ENCODE assay signal across 12 cellular contexts in genomic region chr6:169960891-169961611, GRCh38.
DNase-seq lines count a peak whose midpoint lies in the region; ATAC-seq and TF ChIP-seq lines count a peak whose summit lies in the region.
"Had no signal": no experiment of that assay in that cellular context is flagged by ENCODE, and none has a peak within 500 bp of the region (broad histone marks: within the 10 kb centered on the region; RNA-seq: fewer than 3 reads in every experiment).

No MANE protein-coding gene starts in this region.

- no peak for ATAC-seq in CD4-positive, CD25-positive, alpha-beta regulatory T cell (ENCODE audit: low read depth in 2 of 2)
- ATAC-seq in GM21423 (IDR thresholded peaks at IDR 0.05; ENCODE audit: unreplicated experiment) (no peak), GM19397 (IDR thresholded peaks at IDR 0.05; ENCODE audit: unreplicated experiment) (no peak)

- H3F3A ChIP-seq in GM23248 (ENCODE audit: insufficient read depth), result no peaks in the 10 kb centered on the region

- H3K4me1 ChIP-seq in CD4-positive, CD25-positive, alpha-beta regulatory T cell (ENCODE audit: control insufficient read depth, insufficient read depth, low read length, poor library complexity, severe bottlenecking), result no peaks in the 10 kb centered on the region
- no peaks in the 10 kb centered on the region for H3K4me1 ChIP-seq in GM23248 (ENCODE audit: insufficient read depth)
- H3K4me1 ChIP-seq in colonic mucosa, result no peaks in the 10 kb centered on the region
- no peaks in the 10 kb centered on the region for H3K4me1 ChIP-seq in osteoblast (ENCODE audit: insufficient read depth, low read length)
- H3K4me1 ChIP-seq: psoas muscle had no signal

- no peak overlapping the region for H3K4me3 ChIP-seq in CD4-positive, CD25-positive, alpha-beta regulatory T cell (ENCODE audit: low read depth, low read length)
- H3K4me3 ChIP-seq in GM23248 (no peak overlapping the region), colonic mucosa (no peak overlapping the region), osteoblast (ENCODE audit: insufficient read depth, low read length) (no peak overlapping the region)
- H3K4me3 ChIP-seq: SK-N-MC had no signal

- H3K9me2 ChIP-seq in GM23248 (ENCODE audit: insufficient read depth), result no peaks in the 10 kb centered on the region

- H2AFZ ChIP-seq in GM23248 (no peak overlapping the region), osteoblast (ENCODE audit: low read length) (no peak overlapping the region)

- intact Hi-C loops in colonic mucosa (cut with DNase I), result no loop called here

- in situ Hi-C loops in GM23248 (cut with MboI), result no loop called here

- H3K27me3 Mint-ChIP-seq in CD4-positive, CD25-positive, alpha-beta regulatory T cell, result peaks cover 14% of the 10 kb centered on the region

- H3K36me3 ChIP-seq in CD4-positive, CD25-positive, alpha-beta regulatory T cell (ENCODE audit: control insufficient read depth, insufficient read depth, low read length), result no peaks in the 10 kb centered on the region
- no peaks in the 10 kb centered on the region for H3K36me3 ChIP-seq in GM23248 (ENCODE audit: low read depth)
- H3K36me3 ChIP-seq in colonic mucosa, result no peaks in the 10 kb centered on the region
- no peaks in the 10 kb centered on the region for H3K36me3 ChIP-seq in osteoblast (ENCODE audit: insufficient read depth, low read length)

- H3K4me1 Mint-ChIP-seq in CD4-positive, CD25-positive, alpha-beta regulatory T cell, result peaks cover 0 to 11% (median 1%) of the 10 kb centered on the region in 4 donors

- DNase-seq in CD4-positive, CD25-positive, alpha-beta regulatory T cell, result no peak
- DNase-seq in GM23248 (peak; percentile 12), colonic mucosa (peak; percentile 16), osteoblast (ENCODE audit: insufficient read length, low spot score, missing footprints) (peak; percentile 36), kidney glomerular epithelial cell (lab: John Stamatoyannopoulos, UW) (no peak)
- DNase-seq: activated CD4-positive, alpha-beta T cell treated with anti-CD3 and anti-CD28 coated beads, Interleukin-2, amount 50 U/mL, for 4 hours; DMS153; NCI-H1694 treated with DMSO at 0.1 percent for 48 hours; psoas muscle had no signal

- H3K4me2 ChIP-seq in GM23248 (ENCODE audit: unreplicated experiment) (no peak overlapping the region), osteoblast (ENCODE audit: insufficient read depth, low read length) (no peak overlapping the region)

- peak overlapping the region; percentile 41 to 60 (median 56) for H3K27ac Mint-ChIP-seq in CD4-positive, CD25-positive, alpha-beta regulatory T cell

- no peaks in the 10 kb centered on the region for H4K20me1 ChIP-seq in GM23248 (ENCODE audit: insufficient read depth)
- no peaks in the 10 kb centered on the region for H4K20me1 ChIP-seq in osteoblast (ENCODE audit: insufficient read depth, low read length)

- H3K79me2 ChIP-seq in GM23248 (ENCODE audit: insufficient read depth) (no peaks in the 10 kb centered on the region), osteoblast (ENCODE audit: insufficient read depth, low read length) (no peaks in the 10 kb centered on the region)

- H3K36me3 Mint-ChIP-seq in CD4-positive, CD25-positive, alpha-beta regulatory T cell, result no peaks in the 10 kb centered on the region

- no peak overlapping the region for H3K27ac ChIP-seq in CD4-positive, CD25-positive, alpha-beta regulatory T cell (ENCODE audit: insufficient read depth, low read length, poor library complexity, severe bottlenecking)
- H3K27ac ChIP-seq in GM23248 (no peak overlapping the region), colonic mucosa (no peak overlapping the region), osteoblast (ENCODE audit: low read depth, low read length) (no peak overlapping the region)
- H3K27ac ChIP-seq: SK-N-MC had no signal

- H3K9me3 ChIP-seq in CD4-positive, CD25-positive, alpha-beta regulatory T cell (ENCODE audit: control insufficient read depth in 2 of 2, low read length in 2 of 2), result no peaks in the 10 kb centered on the region
- no peaks in the 10 kb centered on the region for H3K9me3 ChIP-seq in GM23248 (ENCODE audit: low read depth)
- H3K9me3 ChIP-seq in colonic mucosa, result no peaks in the 10 kb centered on the region
- H3K9me3 ChIP-seq in osteoblast (ENCODE audit: low read depth, low read length), result no peaks in the 10 kb centered on the region
- H3K9me3 ChIP-seq: psoas muscle had no signal

- TF ChIP-seq CTCF in colonic mucosa (IDR thresholded peaks at IDR 0.05) (no peak), osteoblast (IDR thresholded peaks at IDR 0.05; ENCODE audit: extremely low read depth, low read depth, low read length) (no peak)

- peaks cover 0 to 3% (median 0%) of the 10 kb centered on the region in 7 donors for H3K9me3 Mint-ChIP-seq in CD4-positive, CD25-positive, alpha-beta regulatory T cell

- no peak overlapping the region for H3K9ac ChIP-seq in GM23248
- H3K9ac ChIP-seq in colonic mucosa (ENCODE audit: low read depth in 2 of 2, low read length in 2 of 2), result no peak overlapping the region

- H3K4me3 Mint-ChIP-seq in CD4-positive, CD25-positive, alpha-beta regulatory T cell, result peak overlapping the region in 2 of 4 donors; percentile 78 to 82

- 23 to 27% methylated on average over 12 of the region's 12 CpGs for WGBS in GM23248 (ENCODE audit: low coverage in 1 of 2, low lambda C conversion rate in 2 of 2, missing lambda C conversion rate in 2 of 2), 2 experiments

- peaks cover 3% of the 10 kb centered on the region for H3K27me3 ChIP-seq in CD4-positive, CD25-positive, alpha-beta regulatory T cell (ENCODE audit: control insufficient read depth, insufficient read depth, low read length)
- H3K27me3 ChIP-seq in GM23248 (replicated peaks; ENCODE audit: insufficient read depth) (peaks cover 25% of the 10 kb centered on the region), colonic mucosa (no peaks in the 10 kb centered on the region), osteoblast (ENCODE audit: insufficient read depth, low read length) (no peaks in the 10 kb centered on the region)

Comparison
In these comparisons a context has a peak if more than half of its experiments do, and no peak if none do; other contexts are left out.
1. DNase-seq: peak in GM23248 (single experiment), colonic mucosa (single experiment) and osteoblast (single experiment); none in CD4-positive, CD25-positive, alpha-beta regulatory T cell (0 of 3) and kidney glomerular epithelial cell (single experiment).